ENCODE assay signal across 1 cellular context in the genomic region with DNA sequence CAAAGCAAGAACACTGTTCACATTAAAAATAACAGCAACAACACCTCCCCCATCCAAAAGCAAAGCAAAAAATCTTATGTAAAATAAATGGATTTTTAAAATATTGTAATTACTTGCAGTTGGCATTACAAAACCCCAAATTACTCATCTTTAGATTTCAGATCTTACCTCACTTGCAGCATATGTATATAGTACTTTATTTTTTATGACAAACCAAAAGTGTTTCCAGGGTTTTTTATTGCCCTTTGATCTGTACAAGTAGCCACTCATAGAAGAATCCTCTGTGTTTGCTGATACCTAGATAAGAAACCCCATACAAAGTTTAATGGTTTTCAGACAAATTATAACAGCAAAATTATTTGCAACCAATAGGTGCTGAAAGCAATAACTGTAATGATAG.
A peak's percentile ranks its signal among the peaks of the same experiment; 100 is the strongest.
TF ChIP-seq lines count a peak whose summit lies in the region.

No MANE protein-coding gene starts in this region.

TF ChIP-seq in GM12878, 131 proteins besides CTCF, POLR2A, EP300 and RAD21:
- TF ChIP-seq ZNF384 (IDR thresholded peaks at IDR 0.05; ENCODE audit: borderline replicate concordance, low read depth, low read length) (no peak), JUNB (IDR thresholded peaks at IDR 0.05) (peak; percentile 84), RUNX3 (IDR thresholded peaks at IDR 0.05; ENCODE audit: low read length) (peak; percentile 62; the same call in 1 of the 2 replicates), NFIC (IDR thresholded peaks at IDR 0.05; ENCODE audit: low read depth, low read length) (peak; percentile 78; the same call in 1 of the 2 replicates), RCOR1 (conservative IDR thresholded peaks at IDR 0.05; ENCODE audit: low read depth, low read length) (no peak), GABPA (IDR thresholded peaks at IDR 0.05; ENCODE audit: low read depth) (0 out of 2 replicates have a peak, but pooled peaks have one; percentile 13), MEF2A (IDR thresholded peaks at IDR 0.05; ENCODE audit: insufficient read depth, low read depth, low read length) (0 out of 2 replicates have a peak, but pooled peaks have one; percentile 61), POU2F2 (IDR thresholded peaks at IDR 0.05; ENCODE audit: borderline replicate concordance, low read depth, low read length) (no peak), TCF7 (IDR thresholded peaks at IDR 0.05; ENCODE audit: borderline replicate concordance) (peak; percentile 50; the same call in 1 of the 2 replicates), FOXM1 (IDR thresholded peaks at IDR 0.05; ENCODE audit: low read depth, low read length) (peak; percentile 50; the same call in 1 of the 2 replicates), CREB1 (IDR thresholded peaks at IDR 0.05; ENCODE audit: low read depth) (no peak), SMC3 (IDR thresholded peaks at IDR 0.05; ENCODE audit: borderline replicate concordance, low read length) (no peak), KAT2A (conservative IDR thresholded peaks at IDR 0.05; ENCODE audit: control insufficient read depth, low read depth, low read length) (no peak)
- TF ChIP-seq, protein P1, sequence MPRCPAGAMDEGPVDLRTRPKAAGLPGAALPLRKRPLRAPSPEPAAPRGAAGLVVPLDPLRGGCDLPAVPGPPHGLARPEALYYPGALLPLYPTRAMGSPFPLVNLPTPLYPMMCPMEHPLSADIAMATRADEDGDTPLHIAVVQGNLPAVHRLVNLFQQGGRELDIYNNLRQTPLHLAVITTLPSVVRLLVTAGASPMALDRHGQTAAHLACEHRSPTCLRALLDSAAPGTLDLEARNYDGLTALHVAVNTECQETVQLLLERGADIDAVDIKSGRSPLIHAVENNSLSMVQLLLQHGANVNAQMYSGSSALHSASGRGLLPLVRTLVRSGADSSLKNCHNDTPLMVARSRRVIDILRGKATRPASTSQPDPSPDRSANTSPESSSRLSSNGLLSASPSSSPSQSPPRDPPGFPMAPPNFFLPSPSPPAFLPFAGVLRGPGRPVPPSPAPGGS (IDR thresholded peaks at IDR 0.05; ENCODE audit: borderline replicate concordance, insufficient read depth, low read depth, low read length, poor library complexity, severe bottlenecking) = no peak
- TF ChIP-seq, protein P2, sequence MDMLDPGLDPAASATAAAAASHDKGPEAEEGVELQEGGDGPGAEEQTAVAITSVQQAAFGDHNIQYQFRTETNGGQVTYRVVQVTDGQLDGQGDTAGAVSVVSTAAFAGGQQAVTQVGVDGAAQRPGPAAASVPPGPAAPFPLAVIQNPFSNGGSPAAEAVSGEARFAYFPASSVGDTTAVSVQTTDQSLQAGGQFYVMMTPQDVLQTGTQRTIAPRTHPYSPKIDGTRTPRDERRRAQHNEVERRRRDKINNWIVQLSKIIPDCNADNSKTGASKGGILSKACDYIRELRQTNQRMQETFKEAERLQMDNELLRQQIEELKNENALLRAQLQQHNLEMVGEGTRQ (IDR thresholded peaks at IDR 0.05; ENCODE audit: borderline replicate concordance, low read depth, low read length) = no peak
- TF ChIP-seq, protein P3, sequence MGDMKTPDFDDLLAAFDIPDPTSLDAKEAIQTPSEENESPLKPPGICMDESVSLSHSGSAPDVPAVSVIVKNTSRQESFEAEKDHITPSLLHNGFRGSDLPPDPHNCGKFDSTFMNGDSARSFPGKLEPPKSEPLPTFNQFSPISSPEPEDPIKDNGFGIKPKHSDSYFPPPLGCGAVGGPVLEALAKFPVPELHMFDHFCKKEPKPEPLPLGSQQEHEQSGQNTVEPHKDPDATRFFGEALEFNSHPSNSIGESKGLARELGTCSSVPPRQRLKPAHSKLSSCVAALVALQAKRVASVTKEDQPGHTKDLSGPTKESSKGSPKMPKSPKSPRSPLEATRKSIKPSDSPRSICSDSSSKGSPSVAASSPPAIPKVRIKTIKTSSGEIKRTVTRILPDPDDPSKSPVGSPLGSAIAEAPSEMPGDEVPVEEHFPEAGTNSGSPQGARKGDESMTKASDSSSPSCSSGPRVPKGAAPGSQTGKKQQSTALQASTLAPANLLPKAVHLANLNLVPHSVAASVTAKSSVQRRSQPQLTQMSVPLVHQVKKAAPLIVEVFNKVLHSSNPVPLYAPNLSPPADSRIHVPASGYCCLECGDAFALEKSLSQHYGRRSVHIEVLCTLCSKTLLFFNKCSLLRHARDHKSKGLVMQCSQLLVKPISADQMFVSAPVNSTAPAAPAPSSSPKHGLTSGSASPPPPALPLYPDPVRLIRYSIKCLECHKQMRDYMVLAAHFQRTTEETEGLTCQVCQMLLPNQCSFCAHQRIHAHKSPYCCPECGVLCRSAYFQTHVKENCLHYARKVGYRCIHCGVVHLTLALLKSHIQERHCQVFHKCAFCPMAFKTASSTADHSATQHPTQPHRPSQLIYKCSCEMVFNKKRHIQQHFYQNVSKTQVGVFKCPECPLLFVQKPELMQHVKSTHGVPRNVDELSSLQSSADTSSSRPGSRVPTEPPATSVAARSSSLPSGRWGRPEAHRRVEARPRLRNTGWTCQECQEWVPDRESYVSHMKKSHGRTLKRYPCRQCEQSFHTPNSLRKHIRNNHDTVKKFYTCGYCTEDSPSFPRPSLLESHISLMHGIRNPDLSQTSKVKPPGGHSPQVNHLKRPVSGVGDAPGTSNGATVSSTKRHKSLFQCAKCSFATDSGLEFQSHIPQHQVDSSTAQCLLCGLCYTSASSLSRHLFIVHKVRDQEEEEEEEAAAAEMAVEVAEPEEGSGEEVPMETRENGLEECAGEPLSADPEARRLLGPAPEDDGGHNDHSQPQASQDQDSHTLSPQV (IDR thresholded peaks at IDR 0.05) = no peak
- TF ChIP-seq, protein P4, sequence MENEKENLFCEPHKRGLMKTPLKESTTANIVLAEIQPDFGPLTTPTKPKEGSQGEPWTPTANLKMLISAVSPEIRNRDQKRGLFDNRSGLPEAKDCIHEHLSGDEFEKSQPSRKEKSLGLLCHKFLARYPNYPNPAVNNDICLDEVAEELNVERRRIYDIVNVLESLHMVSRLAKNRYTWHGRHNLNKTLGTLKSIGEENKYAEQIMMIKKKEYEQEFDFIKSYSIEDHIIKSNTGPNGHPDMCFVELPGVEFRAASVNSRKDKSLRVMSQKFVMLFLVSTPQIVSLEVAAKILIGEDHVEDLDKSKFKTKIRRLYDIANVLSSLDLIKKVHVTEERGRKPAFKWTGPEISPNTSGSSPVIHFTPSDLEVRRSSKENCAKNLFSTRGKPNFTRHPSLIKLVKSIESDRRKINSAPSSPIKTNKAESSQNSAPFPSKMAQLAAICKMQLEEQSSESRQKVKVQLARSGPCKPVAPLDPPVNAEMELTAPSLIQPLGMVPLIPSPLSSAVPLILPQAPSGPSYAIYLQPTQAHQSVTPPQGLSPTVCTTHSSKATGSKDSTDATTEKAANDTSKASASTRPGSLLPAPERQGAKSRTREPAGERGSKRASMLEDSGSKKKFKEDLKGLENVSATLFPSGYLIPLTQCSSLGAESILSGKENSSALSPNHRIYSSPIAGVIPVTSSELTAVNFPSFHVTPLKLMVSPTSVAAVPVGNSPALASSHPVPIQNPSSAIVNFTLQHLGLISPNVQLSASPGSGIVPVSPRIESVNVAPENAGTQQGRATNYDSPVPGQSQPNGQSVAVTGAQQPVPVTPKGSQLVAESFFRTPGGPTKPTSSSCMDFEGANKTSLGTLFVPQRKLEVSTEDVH (IDR thresholded peaks at IDR 0.05; ENCODE audit: low read depth, partially characterized antibody) = no peak
